10 cellular contexts compared by ENCODE assay signal in the genomic region with DNA sequence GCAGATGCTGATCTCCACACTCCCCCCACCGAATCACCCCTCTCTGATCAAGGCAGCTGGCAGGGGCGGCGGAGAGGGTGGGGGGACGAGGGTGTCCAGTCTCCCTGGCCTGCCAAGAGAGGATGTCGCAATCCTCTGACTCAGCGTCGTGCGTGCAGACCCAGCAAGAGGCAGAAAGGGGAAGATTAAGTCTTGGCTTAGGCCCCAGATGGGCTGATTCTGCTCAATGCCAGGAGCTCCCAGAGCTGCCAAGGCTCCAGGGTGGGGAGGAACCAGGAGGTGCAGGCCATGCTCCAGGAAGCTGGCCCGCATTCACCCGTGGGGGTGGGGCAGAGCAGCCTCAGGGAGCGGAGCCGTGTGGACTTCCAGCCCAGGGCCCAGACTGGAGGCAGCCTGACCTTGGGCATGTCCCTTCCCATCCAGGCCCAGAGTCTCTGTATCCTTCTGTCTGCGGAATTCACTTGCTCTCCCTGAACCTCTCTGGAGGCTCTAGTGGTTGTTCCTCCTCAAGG. TPM values are rescaled to one million over a fixed set of nuclear protein-coding genes. Genes with fewer than 3 reads are reported as not detected.
DNase-seq lines count a peak whose midpoint lies in the region; ATAC-seq, FAIRE-seq and TF ChIP-seq lines count a peak whose summit lies in the region.
"Had no signal": no experiment of that assay in that cellular context is flagged by ENCODE, and none has a peak within 500 bp of the region (broad histone marks: within the 10 kb centered on the region; RNA-seq: fewer than 3 reads in every experiment).

No MANE protein-coding gene starts in this region.

- H3K27me3 ChIP-seq in pancreas, result no peaks in the 10 kb centered on the region

- intact Hi-C loops in Right ventricle myocardium superior (cut with DNase I), result no loop called here
- intact Hi-C loops in pancreas (cut with DNase I), result no loop called here

- no peaks in the 10 kb centered on the region for H3K27me3 Mint-ChIP-seq in activated T-helper 17 cell treated with anti-CD3 and anti-CD28 coated beads, Interleukin-2, amount 50 U/mL, for 72 hours
- H3K27me3 Mint-ChIP-seq in endothelial cell (ENCODE audit: unreplicated experiment), result peaks cover 14% of the 10 kb centered on the region
- H3K27me3 Mint-ChIP-seq: CD4-positive, alpha-beta memory T cell had no signal

- no peaks in the 10 kb centered on the region for H3K36me3 Mint-ChIP-seq in activated T-helper 17 cell treated with anti-CD3 and anti-CD28 coated beads, Interleukin-2, amount 50 U/mL, for 72 hours (ENCODE audit: low read depth)
- H3K36me3 Mint-ChIP-seq in endothelial cell (ENCODE audit: low read depth, unreplicated experiment), result no peaks in the 10 kb centered on the region
- H3K36me3 Mint-ChIP-seq: CD4-positive, alpha-beta memory T cell had no signal

- DNase-seq in NCI-H2107 treated with DMSO at 0.1 percent for 48 hours (lab: John Stamatoyannopoulos, UW; ENCODE audit: unreplicated experiment) (peak; percentile 16), NCI-H2107 (lab: John Stamatoyannopoulos, UW) (no peak), NCI-H2029 (lab: John Stamatoyannopoulos, UW) (peak; percentile 97), Right ventricle myocardium superior (peak; percentile 98), pancreas (peak; percentile 93 to 100 (median 100)), endothelial cell (ENCODE audit: low spot score) (no peak)

- no peaks in the 10 kb centered on the region for H3K9me3 ChIP-seq in pancreas

- 1 to 4% methylated on average over 12 to 13 of the region's 13 CpGs for WGBS in pancreas, 2 donors

- H3K4me1 ChIP-seq in pancreas, result peaks cover 22 to 77% (median 47%) of the 10 kb centered on the region in 3 donors

- no peak overlapping the region for H3K4me3 ChIP-seq in pancreas

- FAIRE-seq in pancreas (lab: Jason Lieb, UNC), result peak; percentile 81

- peak overlapping the region; percentile 79 for H3K27ac Mint-ChIP-seq in activated T-helper 17 cell treated with anti-CD3 and anti-CD28 coated beads, Interleukin-2, amount 50 U/mL, for 72 hours
- H3K27ac Mint-ChIP-seq in endothelial cell (ENCODE audit: unreplicated experiment), result no peak overlapping the region

- H3K4me1 Mint-ChIP-seq in activated T-helper 17 cell treated with anti-CD3 and anti-CD28 coated beads, Interleukin-2, amount 50 U/mL, for 72 hours, result peaks cover 21% of the 10 kb centered on the region
- H3K4me1 Mint-ChIP-seq in endothelial cell (ENCODE audit: unreplicated experiment), result peaks cover 5% of the 10 kb centered on the region

- no peaks in the 10 kb centered on the region for H3K9me3 Mint-ChIP-seq in activated T-helper 17 cell treated with anti-CD3 and anti-CD28 coated beads, Interleukin-2, amount 50 U/mL, for 72 hours
- H3K9me3 Mint-ChIP-seq in endothelial cell (ENCODE audit: unreplicated experiment), result no peaks in the 10 kb centered on the region

- no peak for TF ChIP-seq CTCF in pancreas (IDR thresholded peaks at IDR 0.05)
- TF ChIP-seq CTCF in endothelial cell (IDR thresholded peaks at IDR 0.05; ENCODE audit: unreplicated experiment), result no peak

- H3K4me3 Mint-ChIP-seq in activated T-helper 17 cell treated with anti-CD3 and anti-CD28 coated beads, Interleukin-2, amount 50 U/mL, for 72 hours, result peak overlapping the region; percentile 40
- H3K4me3 Mint-ChIP-seq in endothelial cell (ENCODE audit: unreplicated experiment), result no peak overlapping the region

- H3K27ac ChIP-seq in pancreas, result peak overlapping the region; percentile 61 to 89 (median 76)

- no peaks in the 10 kb centered on the region for H3K36me3 ChIP-seq in pancreas

- peak; percentile 75 for ATAC-seq in activated T-helper 17 cell treated with anti-CD3 and anti-CD28 coated beads, Interleukin-2, amount 50 U/mL, for 72 hours (replicated peaks)
- ATAC-seq in Right ventricle myocardium superior (ENCODE audit: poor library complexity) (peak; percentile 93), pancreas (peak; percentile 87 to 93 (median 90)), HG03025 (IDR thresholded peaks at IDR 0.05; ENCODE audit: low FRiP score, unreplicated experiment) (no peak)

RNA-seq across cellular contexts. Expression of a gene that starts 6.6 kb away (rescaled TPM):
- total RNA-seq in activated T-helper 17 cell treated with anti-CD3 and anti-CD28 coated beads, Interleukin-2, amount 50 U/mL, for 72 hours, result 10 to 100 TPM; 79.0 to 86.3 TPM
- total RNA-seq in Right ventricle myocardium superior, result 14.6 TPM
- 10 to 100 TPM; 13.9 to 50.3 (median 30.0) TPM for total RNA-seq in pancreas
- 100 to 1,000 TPM in 1 of 2 donors, 10 to 100 TPM in 1; 79.9 to 113 TPM for polyA plus RNA-seq in pancreas
- total RNA-seq in endothelial cell (ENCODE audit: unreplicated experiment), result 1.9 TPM

RNA-seq across cellular contexts. Expression of a gene that starts 35.8 kb away (rescaled TPM):
- total RNA-seq in activated T-helper 17 cell treated with anti-CD3 and anti-CD28 coated beads, Interleukin-2, amount 50 U/mL, for 72 hours, result not detected
- total RNA-seq in Right ventricle myocardium superior (not detected), pancreas (10 to 100 TPM; 10.1 to 14.8 (median 12.1) TPM), endothelial cell (ENCODE audit: unreplicated experiment) (0.85 TPM)
- polyA plus RNA-seq in pancreas, result 10 to 100 TPM; 16.5 to 29.7 TPM
- total RNA-seq: CD4-positive, alpha-beta memory T cell; subcutaneous adipose tissue had no signal
- polyA plus RNA-seq: CD4-positive, alpha-beta memory T cell had no signal

RNA-seq across cellular contexts. Expression of a gene that starts 42.9 kb away (rescaled TPM):
- not detected for total RNA-seq in activated T-helper 17 cell treated with anti-CD3 and anti-CD28 coated beads, Interleukin-2, amount 50 U/mL, for 72 hours
- not detected for total RNA-seq in Right ventricle myocardium superior
- 1 to 10 TPM in 1 of 6 donors, under 1 TPM in 3, not detected in 2; 0.16 to 1.0 (median 0.31) TPM for total RNA-seq in pancreas
- polyA plus RNA-seq in pancreas, result under 1 TPM in 1 of 2 donors, not detected in 1; 0.57 TPM
- not detected for total RNA-seq in endothelial cell (ENCODE audit: unreplicated experiment)
- total RNA-seq: CD4-positive, alpha-beta memory T cell; subcutaneous adipose tissue had no signal
- polyA plus RNA-seq: CD4-positive, alpha-beta memory T cell had no signal

Comparison
In these comparisons a context has a peak if more than half of its experiments do, and no peak if none do; other contexts are left out.
1. DNase-seq: peak in NCI-H2107 treated with DMSO at 0.1 percent for 48 hours (single experiment), NCI-H2029 (single experiment), Right ventricle myocardium superior (single experiment) and pancreas (6 of 6); none in NCI-H2107 (single experiment) and endothelial cell (single experiment).